14 cellular contexts compared by ENCODE assay signal in the genomic region with DNA sequence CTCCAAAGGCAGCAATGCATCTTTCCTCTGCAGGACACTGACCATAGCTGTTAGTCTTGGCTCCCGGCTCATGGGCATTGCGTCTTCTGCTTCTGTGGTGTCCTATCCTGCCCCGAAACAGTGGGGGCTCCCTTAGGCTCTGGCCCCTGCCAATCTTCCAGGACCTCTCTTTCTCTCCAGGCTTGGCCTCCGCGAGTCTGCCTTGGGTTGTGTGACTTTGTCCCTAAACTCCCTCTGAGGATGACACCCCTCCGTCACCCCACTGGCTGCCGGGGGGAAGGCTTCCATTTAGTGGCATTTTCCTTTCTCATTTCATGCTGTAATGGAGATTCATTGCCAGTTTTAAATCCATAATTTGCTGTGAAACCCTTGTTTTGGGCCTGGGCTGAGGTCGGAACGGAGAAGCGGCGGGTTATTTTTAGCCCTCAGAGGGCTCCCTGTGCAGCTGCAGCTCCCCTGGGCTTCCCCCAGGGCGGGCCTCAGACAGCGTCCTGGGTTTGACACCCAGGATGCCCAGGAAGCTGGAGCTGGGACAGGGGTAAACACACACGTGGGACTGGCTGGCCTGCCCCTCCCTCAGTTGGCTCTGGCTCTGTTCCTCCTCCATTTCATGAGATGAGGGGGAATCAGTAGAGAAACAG.
DNase-seq lines count a peak whose midpoint lies in the region; ATAC-seq and TF ChIP-seq lines count a peak whose summit lies in the region.
"Had no signal": no experiment of that assay in that cellular context is flagged by ENCODE, and none has a peak within 500 bp of the region (broad histone marks: within the 10 kb centered on the region; RNA-seq: fewer than 3 reads in every experiment).

No MANE protein-coding gene starts in this region.

- TF ChIP-seq CTCF in chondrocyte (IDR thresholded peaks at IDR 0.05) (no peak), neural progenitor cell (IDR thresholded peaks at IDR 0.05) (no peak), spleen (IDR thresholded peaks at IDR 0.05 in 8 of 11, conservative IDR thresholded peaks at IDR 0.05 in 3 of 11) (no peak)

- H3K9me3 Mint-ChIP-seq in chondrocyte (ENCODE audit: low read depth) (peaks cover 10% of the 10 kb centered on the region), neural progenitor cell (peaks cover 5% of the 10 kb centered on the region)
- H3K9me3 Mint-ChIP-seq in naive thymus-derived CD4-positive, alpha-beta T cell: peaks cover 0 to 10% (median 4%) of the 10 kb centered on the region in 11 donors
- no peaks in the 10 kb centered on the region for H3K9me3 Mint-ChIP-seq in activated CD4-positive, alpha-beta T cell treated with anti-CD3 and anti-CD28 coated beads, Interleukin-2, amount 10 ng/mL, durations not matched to agents 24 days and 14 days
- H3K9me3 Mint-ChIP-seq: CD4-positive, alpha-beta T cell had no signal

- no peaks in the 10 kb centered on the region for H3K27me3 ChIP-seq in neural progenitor cell
- peaks cover 0 to 26% (median 0%) of the 10 kb centered on the region in 7 donors for H3K27me3 ChIP-seq in spleen (replicated peaks in 1 of 7)
- H3K27me3 ChIP-seq in naive thymus-derived CD4-positive, alpha-beta T cell (ENCODE audit: control insufficient read depth in 2 of 2, insufficient read depth in 2 of 2, low read length in 2 of 2): no peaks in the 10 kb centered on the region

- H4K20me1 ChIP-seq in neural progenitor cell (ENCODE audit: low read depth): no peaks in the 10 kb centered on the region

- no peak overlapping the region for H3K4me2 ChIP-seq in neural progenitor cell

- H3K9ac ChIP-seq in neural progenitor cell: no peak overlapping the region
- H3K9ac ChIP-seq: GM23248 had no signal

- H3K27ac ChIP-seq in neural progenitor cell (no peak overlapping the region), spleen (no peak overlapping the region)
- no peak overlapping the region for H3K27ac ChIP-seq in naive thymus-derived CD4-positive, alpha-beta T cell (ENCODE audit: low read depth, low read length)
- H3K27ac ChIP-seq: 22Rv1, GM23248 had no signal

- H3K27ac Mint-ChIP-seq in chondrocyte (ENCODE audit: unreplicated experiment): no peak overlapping the region
- H3K27ac Mint-ChIP-seq in neural progenitor cell: no peak overlapping the region
- no peak overlapping the region for H3K27ac Mint-ChIP-seq in naive thymus-derived CD4-positive, alpha-beta T cell
- no peak overlapping the region for H3K27ac Mint-ChIP-seq in activated CD4-positive, alpha-beta T cell treated with anti-CD3 and anti-CD28 coated beads, Interleukin-2, amount 10 ng/mL, durations not matched to agents 24 days and 14 days
- H3K27ac Mint-ChIP-seq: CD4-positive, alpha-beta T cell had no signal

- CTCF ChIA-PET in naive thymus-derived CD4-positive, alpha-beta T cell (lab: Charles Lee): no interaction called here

- H3K36me3 Mint-ChIP-seq in chondrocyte (ENCODE audit: low read depth) (no peaks in the 10 kb centered on the region), neural progenitor cell (no peaks in the 10 kb centered on the region)
- H3K36me3 Mint-ChIP-seq in naive thymus-derived CD4-positive, alpha-beta T cell: no peaks in the 10 kb centered on the region
- H3K36me3 Mint-ChIP-seq in activated CD4-positive, alpha-beta T cell treated with anti-CD3 and anti-CD28 coated beads, Interleukin-2, amount 10 ng/mL, durations not matched to agents 24 days and 14 days (ENCODE audit: low read depth): no peaks in the 10 kb centered on the region

- H3K4me3 ChIP-seq in neural progenitor cell (no peak overlapping the region), spleen (no peak overlapping the region)
- H3K4me3 ChIP-seq in naive thymus-derived CD4-positive, alpha-beta T cell (ENCODE audit: low read length): no peak overlapping the region
- H3K4me3 ChIP-seq: GM12878, GM23248 had no signal

- H2AFZ ChIP-seq in neural progenitor cell (replicated peaks): no peak overlapping the region
- H2AFZ ChIP-seq: GM23248 had no signal

- TF ChIP-seq POLR2A in spleen (IDR thresholded peaks at IDR 0.05): no peak

- POLR2A ChIA-PET in naive thymus-derived CD4-positive, alpha-beta T cell (lab: Charles Lee): no interaction called here

- 66 to 78% (median 74%) methylated on average over 14 of the region's 14 CpGs for WGBS in spleen, 5 donors

- H3F3A ChIP-seq in neural progenitor cell (ENCODE audit: low read depth): no peaks in the 10 kb centered on the region

- ATAC-seq in naive thymus-derived CD4-positive, alpha-beta T cell: no peak
- no peak for ATAC-seq in HG03342 (IDR thresholded peaks at IDR 0.05; ENCODE audit: unreplicated experiment)
- ATAC-seq: GM12878 had no signal

- no peaks in the 10 kb centered on the region for H3K4me1 ChIP-seq in neural progenitor cell
- no peaks in the 10 kb centered on the region for H3K4me1 ChIP-seq in spleen
- no peaks in the 10 kb centered on the region for H3K4me1 ChIP-seq in naive thymus-derived CD4-positive, alpha-beta T cell (ENCODE audit: control insufficient read depth in 2 of 2, insufficient read depth in 2 of 2, low read length in 2 of 2)

- peak; percentile 39 for DNase-seq in activated effector memory CD4-positive, alpha-beta T cell treated with anti-CD3 and anti-CD28 coated beads, Interleukin-2, amount 50 U/mL, for 16 hours
- no peak for DNase-seq in activated effector memory CD4-positive, alpha-beta T cell treated with Interleukin-2 at 50 U/mL for 16 hours
- DNase-seq in chondrocyte (ENCODE audit: low spot score) (peak; percentile 55), neural progenitor cell (ENCODE audit: low spot score) (no peak), spleen (peak; percentile 57)
- no peak for DNase-seq in naive thymus-derived CD4-positive, alpha-beta T cell
- no peak for DNase-seq in activated CD4-positive, alpha-beta T cell treated with anti-CD3 and anti-CD28 coated beads, Interleukin-2, amount 10 ng/mL, durations not matched to agents 24 days and 14 days
- DNase-seq: CD4-positive, alpha-beta T cell; DMS79; GM23248; H7 had no signal

- intact Hi-C loops in spleen (cut with DNase I; ENCODE audit: low total_unique reads): no loop called here
- intact Hi-C loops in naive thymus-derived CD4-positive, alpha-beta T cell (cut with micrococcal nuclease): no loop called here
- intact Hi-C loops in activated CD4-positive, alpha-beta T cell treated with anti-CD3 and anti-CD28 coated beads, Interleukin-2, amount 10 ng/mL, durations not matched to agents 24 days and 14 days (cut with micrococcal nuclease): no loop called here

- no peaks in the 10 kb centered on the region for H3K4me1 Mint-ChIP-seq in chondrocyte (ENCODE audit: low read depth)
- H3K4me1 Mint-ChIP-seq in neural progenitor cell: peaks cover 3% of the 10 kb centered on the region
- H3K4me1 Mint-ChIP-seq in naive thymus-derived CD4-positive, alpha-beta T cell: no peaks in the 10 kb centered on the region
- no peaks in the 10 kb centered on the region for H3K4me1 Mint-ChIP-seq in activated CD4-positive, alpha-beta T cell treated with anti-CD3 and anti-CD28 coated beads, Interleukin-2, amount 10 ng/mL, durations not matched to agents 24 days and 14 days

- H3K9me3 ChIP-seq in neural progenitor cell (ENCODE audit: low read depth) (no peaks in the 10 kb centered on the region), spleen (peaks cover 0 to 10% (median 3%) of the 10 kb centered on the region in 8 donors)
- no peaks in the 10 kb centered on the region for H3K9me3 ChIP-seq in naive thymus-derived CD4-positive, alpha-beta T cell (ENCODE audit: control insufficient read depth in 2 of 3, low read length in 3 of 3)

- H3K79me2 ChIP-seq in neural progenitor cell (ENCODE audit: low read depth): no peaks in the 10 kb centered on the region

- H3K4me3 Mint-ChIP-seq in chondrocyte (ENCODE audit: unreplicated experiment): no peak overlapping the region
- peak overlapping the region; percentile 8 for H3K4me3 Mint-ChIP-seq in neural progenitor cell
- H3K4me3 Mint-ChIP-seq in naive thymus-derived CD4-positive, alpha-beta T cell: no peak overlapping the region
- no peak overlapping the region for H3K4me3 Mint-ChIP-seq in activated CD4-positive, alpha-beta T cell treated with anti-CD3 and anti-CD28 coated beads, Interleukin-2, amount 10 ng/mL, durations not matched to agents 24 days and 14 days
- H3K4me3 Mint-ChIP-seq: CD4-positive, alpha-beta T cell had no signal

- peaks cover 13% of the 10 kb centered on the region for H3K27me3 Mint-ChIP-seq in chondrocyte (ENCODE audit: low read depth)
- H3K27me3 Mint-ChIP-seq in neural progenitor cell (ENCODE audit: insufficient read depth, low read depth): peaks cover 7% of the 10 kb centered on the region
- H3K27me3 Mint-ChIP-seq in naive thymus-derived CD4-positive, alpha-beta T cell: peaks cover 3 to 47% (median 34%) of the 10 kb centered on the region in 5 donors
- peaks cover 2% of the 10 kb centered on the region for H3K27me3 Mint-ChIP-seq in activated CD4-positive, alpha-beta T cell treated with anti-CD3 and anti-CD28 coated beads, Interleukin-2, amount 10 ng/mL, durations not matched to agents 24 days and 14 days

- H3K36me3 ChIP-seq in neural progenitor cell (no peaks in the 10 kb centered on the region), spleen (no peaks in the 10 kb centered on the region)
- no peaks in the 10 kb centered on the region for H3K36me3 ChIP-seq in naive thymus-derived CD4-positive, alpha-beta T cell (ENCODE audit: control insufficient read depth in 2 of 3, insufficient read depth in 3 of 3, low read length in 3 of 3)

Comparison
In these comparisons a context has a peak if more than half of its experiments do, and no peak if none do; other contexts are left out.
1. DNase-seq: peak in activated effector memory CD4-positive, alpha-beta T cell treated with anti-CD3 and anti-CD28 coated beads, Interleukin-2, amount 50 U/mL, for 16 hours (single experiment), chondrocyte (single experiment) and spleen (single experiment); none in activated effector memory CD4-positive, alpha-beta T cell treated with Interleukin-2 at 50 U/mL for 16 hours (single experiment), neural progenitor cell (single experiment), naive thymus-derived CD4-positive, alpha-beta T cell (0 of 9) and activated CD4-positive, alpha-beta T cell treated with anti-CD3 and anti-CD28 coated beads, Interleukin-2, amount 10 ng/mL, durations not matched to agents 24 days and 14 days (single experiment).